ENCODE assay signal across 15 cellular contexts in genomic region chr2:36528761-36529392, GRCh38.
DNase-seq lines count a peak whose midpoint lies in the region; ATAC-seq and TF ChIP-seq lines count a peak whose summit lies in the region.
"Had no signal": no experiment of that assay in that cellular context is flagged by ENCODE, and none has a peak within 500 bp of the region (broad histone marks: within the 10 kb centered on the region; RNA-seq: fewer than 3 reads in every experiment).

No MANE protein-coding gene starts in this region.

- H3K27ac ChIP-seq in ACC112 (ENCODE audit: low read depth, low read length): peak overlapping the region; percentile 60
- H3K27ac ChIP-seq: lower lobe of right lung had no signal

- peak; percentile 17 for ATAC-seq in GM21723 (IDR thresholded peaks at IDR 0.05; ENCODE audit: unreplicated experiment)
- ATAC-seq in HG03354 (IDR thresholded peaks at IDR 0.05; ENCODE audit: poor library complexity, severe bottlenecking, unreplicated experiment): peak; percentile 32
- ATAC-seq: lower lobe of right lung; naive thymus-derived CD4-positive, alpha-beta T cell had no signal

- H3K79me2 ChIP-seq in ACC112 (ENCODE audit: control insufficient read depth, insufficient read depth, low read length, unreplicated experiment): peaks cover 2% of the 10 kb centered on the region

- H3K4me1 ChIP-seq in ACC112 (ENCODE audit: control insufficient read depth, insufficient read depth, low read length, unreplicated experiment): peaks cover 29% of the 10 kb centered on the region
- H3K4me1 ChIP-seq: lower lobe of right lung had no signal

- H2AFZ ChIP-seq in ACC112 (ENCODE audit: low read length, unreplicated experiment): no peak overlapping the region

- peak; percentile 13 for TF ChIP-seq CTCF in epithelial cell of proximal tubule (conservative IDR thresholded peaks at IDR 0.05; ENCODE audit: low read depth, low read length)

- H3K4me3 ChIP-seq in ACC112 (ENCODE audit: low read depth, low read length) (no peak overlapping the region), epithelial cell of proximal tubule (ENCODE audit: low read depth, low read length) (no peak overlapping the region)
- H3K4me3 ChIP-seq: lower lobe of right lung had no signal

- no peaks in the 10 kb centered on the region for H3K27me3 ChIP-seq in ACC112 (ENCODE audit: insufficient read depth, low read length)

- H3K36me3 ChIP-seq in ACC112 (ENCODE audit: insufficient read depth, low read length): peaks cover 56% of the 10 kb centered on the region

- DNase-seq in epithelial cell of proximal tubule (ENCODE audit: low read depth): no peak
- DNase-seq in NCI-H345 treated with DMSO at 0.1 percent for 48 hours (lab: John Stamatoyannopoulos, UW; ENCODE audit: unreplicated experiment): no peak
- no peak for DNase-seq in MV-4-11 (lab: John Stamatoyannopoulos, UW)
- DNase-seq in GDM1 (lab: John Stamatoyannopoulos, UW): no peak
- no peak for DNase-seq in NCI-H345 (lab: John Stamatoyannopoulos, UW)
- DNase-seq: activated CD4-positive, alpha-beta T cell treated with anti-CD3 and anti-CD28 coated beads for 4 hours; activated naive CD8-positive, alpha-beta T cell treated with anti-CD3 and anti-CD28 coated beads for 36 hours; CD4-positive, alpha-beta T cell; lower lobe of right lung; naive thymus-derived CD4-positive, alpha-beta T cell; NCI-H2171 treated with DMSO at 0.1 percent for 48 hours; SHP77 had no signal
